Comparison of ENCODE assay signal across 1 cellular context in the genomic region with DNA sequence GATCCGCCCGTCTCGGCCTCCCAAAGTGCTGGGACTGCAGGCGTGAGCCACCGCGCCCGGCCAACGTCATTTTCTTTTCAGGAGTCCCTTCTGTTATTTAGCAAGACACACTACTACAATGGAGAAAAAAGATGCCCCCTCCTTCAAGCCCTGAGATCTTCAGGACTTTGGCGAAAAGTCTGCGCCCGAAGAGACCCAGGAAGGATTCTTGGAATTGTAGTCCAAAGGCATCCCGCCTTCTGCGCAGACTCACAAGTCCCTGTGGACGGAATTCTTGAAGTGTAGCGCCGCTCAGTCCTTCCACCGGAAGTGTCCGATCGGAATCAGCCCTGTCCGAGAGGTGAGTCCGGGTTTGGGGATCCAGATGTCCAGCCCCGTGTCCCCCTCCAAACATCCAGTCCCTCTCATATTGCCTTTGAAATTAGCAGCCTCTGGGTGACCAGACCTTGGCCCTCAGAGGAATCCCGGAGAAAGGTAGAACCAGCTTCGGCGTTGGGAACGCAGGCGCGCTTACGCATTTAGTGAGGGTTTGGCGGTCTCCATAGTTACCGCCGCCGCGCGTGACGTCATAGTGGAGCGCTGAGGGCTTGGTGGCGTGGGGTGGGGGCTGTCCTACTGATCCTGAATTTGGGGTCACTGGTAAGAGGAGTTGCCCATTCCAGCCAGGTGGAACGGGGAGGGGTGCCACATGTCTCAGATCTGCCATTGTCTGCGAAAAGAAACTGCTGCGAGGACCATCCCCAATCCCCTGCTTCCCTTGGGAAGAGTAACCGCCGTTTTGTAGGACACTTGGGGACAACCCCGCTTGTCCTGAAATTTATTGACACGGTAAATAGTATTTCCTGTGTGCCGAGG.
TF ChIP-seq lines count a peak whose summit lies in the region.

No MANE protein-coding gene starts in this region.

TF ChIP-seq in WTC11, 78 proteins besides CTCF, POLR2A, EP300 and RAD21 (continued from another document):
- TF ChIP-seq, protein P1, sequence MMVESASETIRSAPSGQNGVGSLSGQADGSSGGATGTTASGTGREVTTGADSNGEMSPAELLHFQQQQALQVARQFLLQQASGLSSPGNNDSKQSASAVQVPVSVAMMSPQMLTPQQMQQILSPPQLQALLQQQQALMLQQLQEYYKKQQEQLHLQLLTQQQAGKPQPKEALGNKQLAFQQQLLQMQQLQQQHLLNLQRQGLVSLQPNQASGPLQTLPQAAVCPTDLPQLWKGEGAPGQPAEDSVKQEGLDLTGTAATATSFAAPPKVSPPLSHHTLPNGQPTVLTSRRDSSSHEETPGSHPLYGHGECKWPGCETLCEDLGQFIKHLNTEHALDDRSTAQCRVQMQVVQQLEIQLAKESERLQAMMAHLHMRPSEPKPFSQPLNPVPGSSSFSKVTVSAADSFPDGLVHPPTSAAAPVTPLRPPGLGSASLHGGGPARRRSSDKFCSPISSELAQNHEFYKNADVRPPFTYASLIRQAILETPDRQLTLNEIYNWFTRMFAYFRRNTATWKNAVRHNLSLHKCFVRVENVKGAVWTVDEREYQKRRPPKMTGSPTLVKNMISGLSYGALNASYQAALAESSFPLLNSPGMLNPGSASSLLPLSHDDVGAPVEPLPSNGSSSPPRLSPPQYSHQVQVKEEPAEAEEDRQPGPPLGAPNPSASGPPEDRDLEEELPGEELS (CRISPR knock-in tag; IDR thresholded peaks at IDR 0.05) = 0 out of 2 replicates have a peak, but pooled peaks have one; percentile 23
- TF ChIP-seq NR3C1 (CRISPR knock-in tag; conservative IDR thresholded peaks at IDR 0.05; ENCODE audit: low read depth) (no peak), ZNF232 (CRISPR knock-in tag; IDR thresholded peaks at IDR 0.05) (0 out of 2 replicates have a peak, but pooled peaks have one; percentile 28), ZNF671 (CRISPR knock-in tag; IDR thresholded peaks at IDR 0.05) (no peak), SMAD4 (CRISPR knock-in tag; IDR thresholded peaks at IDR 0.05) (no peak; the same call in 1 of the 2 replicates), CREB1 (CRISPR knock-in tag; IDR thresholded peaks at IDR 0.05) (no peak), MYBL2 (CRISPR knock-in tag; IDR thresholded peaks at IDR 0.05) (peak; percentile 65; the same call in 1 of the 2 replicates), TCF7 (CRISPR knock-in tag; IDR thresholded peaks at IDR 0.05; ENCODE audit: low read depth) (no peak)
- TF ChIP-seq, protein P2, sequence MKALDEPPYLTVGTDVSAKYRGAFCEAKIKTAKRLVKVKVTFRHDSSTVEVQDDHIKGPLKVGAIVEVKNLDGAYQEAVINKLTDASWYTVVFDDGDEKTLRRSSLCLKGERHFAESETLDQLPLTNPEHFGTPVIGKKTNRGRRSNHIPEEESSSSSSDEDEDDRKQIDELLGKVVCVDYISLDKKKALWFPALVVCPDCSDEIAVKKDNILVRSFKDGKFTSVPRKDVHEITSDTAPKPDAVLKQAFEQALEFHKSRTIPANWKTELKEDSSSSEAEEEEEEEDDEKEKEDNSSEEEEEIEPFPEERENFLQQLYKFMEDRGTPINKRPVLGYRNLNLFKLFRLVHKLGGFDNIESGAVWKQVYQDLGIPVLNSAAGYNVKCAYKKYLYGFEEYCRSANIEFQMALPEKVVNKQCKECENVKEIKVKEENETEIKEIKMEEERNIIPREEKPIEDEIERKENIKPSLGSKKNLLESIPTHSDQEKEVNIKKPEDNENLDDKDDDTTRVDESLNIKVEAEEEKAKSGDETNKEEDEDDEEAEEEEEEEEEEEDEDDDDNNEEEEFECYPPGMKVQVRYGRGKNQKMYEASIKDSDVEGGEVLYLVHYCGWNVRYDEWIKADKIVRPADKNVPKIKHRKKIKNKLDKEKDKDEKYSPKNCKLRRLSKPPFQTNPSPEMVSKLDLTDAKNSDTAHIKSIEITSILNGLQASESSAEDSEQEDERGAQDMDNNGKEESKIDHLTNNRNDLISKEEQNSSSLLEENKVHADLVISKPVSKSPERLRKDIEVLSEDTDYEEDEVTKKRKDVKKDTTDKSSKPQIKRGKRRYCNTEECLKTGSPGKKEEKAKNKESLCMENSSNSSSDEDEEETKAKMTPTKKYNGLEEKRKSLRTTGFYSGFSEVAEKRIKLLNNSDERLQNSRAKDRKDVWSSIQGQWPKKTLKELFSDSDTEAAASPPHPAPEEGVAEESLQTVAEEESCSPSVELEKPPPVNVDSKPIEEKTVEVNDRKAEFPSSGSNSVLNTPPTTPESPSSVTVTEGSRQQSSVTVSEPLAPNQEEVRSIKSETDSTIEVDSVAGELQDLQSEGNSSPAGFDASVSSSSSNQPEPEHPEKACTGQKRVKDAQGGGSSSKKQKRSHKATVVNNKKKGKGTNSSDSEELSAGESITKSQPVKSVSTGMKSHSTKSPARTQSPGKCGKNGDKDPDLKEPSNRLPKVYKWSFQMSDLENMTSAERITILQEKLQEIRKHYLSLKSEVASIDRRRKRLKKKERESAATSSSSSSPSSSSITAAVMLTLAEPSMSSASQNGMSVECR (CRISPR knock-in tag; IDR thresholded peaks at IDR 0.05; ENCODE audit: borderline replicate concordance) = peak; percentile 34; the same call in 1 of the 2 replicates
- TF ChIP-seq, protein P3, sequence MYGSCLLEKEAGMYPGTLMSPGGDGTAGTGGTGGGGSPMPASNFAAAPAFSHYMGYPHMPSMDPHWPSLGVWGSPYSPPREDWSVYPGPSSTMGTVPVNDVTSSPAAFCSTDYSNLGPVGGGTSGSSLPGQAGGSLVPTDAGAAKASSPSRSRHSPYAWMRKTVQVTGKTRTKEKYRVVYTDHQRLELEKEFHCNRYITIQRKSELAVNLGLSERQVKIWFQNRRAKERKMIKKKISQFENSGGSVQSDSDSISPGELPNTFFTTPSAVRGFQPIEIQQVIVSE (CRISPR knock-in tag; IDR thresholded peaks at IDR 0.05; ENCODE audit: borderline replicate concordance) = no peak
